In genomic region chr17:31561469-31562412, GRCh38 we compare ENCODE assay signal across 9 cellular contexts.
DNase-seq lines count a peak whose midpoint lies in the region; TF ChIP-seq lines count a peak whose summit lies in the region.
"Had no signal": no experiment of that assay in that cellular context is flagged by ENCODE, and none has a peak within 500 bp of the region (broad histone marks: within the 10 kb centered on the region; RNA-seq: fewer than 3 reads in every experiment).

No MANE protein-coding gene starts in this region.

- H4K91ac ChIP-seq in trophoblast cell (ENCODE audit: low read depth, low read length) = peak overlapping the region; percentile 18

- TF ChIP-seq POLR2A in esophagus squamous epithelium (IDR thresholded peaks at IDR 0.05) = no peak
- no peak for TF ChIP-seq POLR2A in spleen (IDR thresholded peaks at IDR 0.05)

- no peak overlapping the region for H2BK120ac ChIP-seq in trophoblast cell (ENCODE audit: insufficient read depth, low read length, poor library complexity)

- no peak overlapping the region for H2AK5ac ChIP-seq in trophoblast cell (ENCODE audit: low read length)

- H3K36me3 ChIP-seq in OCI-LY3 (replicated peaks; ENCODE audit: low read depth, low read length) (no peaks in the 10 kb centered on the region), esophagus squamous epithelium (peaks cover 0 to 5% (median 0%) of the 10 kb centered on the region in 3 donors), trophoblast cell (ENCODE audit: control insufficient read depth in 1 of 2, insufficient read depth in 2 of 2, low read length in 2 of 2) (peaks cover 0 to 1% of the 10 kb centered on the region in 2 experiments), spleen (no peaks in the 10 kb centered on the region)

- H3K27me3 ChIP-seq in OCI-LY3 (ENCODE audit: low read depth, low read length) (no peaks in the 10 kb centered on the region), esophagus squamous epithelium (no peaks in the 10 kb centered on the region), trophoblast cell (ENCODE audit: insufficient read depth, low read length) (peaks cover 7% of the 10 kb centered on the region), spleen (replicated peaks in 1 of 7) (peaks cover 0 to 13% (median 0%) of the 10 kb centered on the region in 7 donors)

- H2BK5ac ChIP-seq in trophoblast cell (ENCODE audit: low read depth, low read length, poor library complexity) = no peak overlapping the region

- H2AFZ ChIP-seq in OCI-LY3 (ENCODE audit: low read depth, low read length) (peak overlapping the region; percentile 28), trophoblast cell (ENCODE audit: insufficient read depth, low read length, poor library complexity) (no peak overlapping the region)

- H4K8ac ChIP-seq in trophoblast cell (ENCODE audit: low read depth, low read length) = no peak overlapping the region

- H4K20me1 ChIP-seq in OCI-LY3 (ENCODE audit: insufficient read depth, low read length) = no peaks in the 10 kb centered on the region

- intact Hi-C loops in esophagus squamous epithelium (cut with DNase I) = no loop called here
- intact Hi-C loops in spleen (cut with DNase I; ENCODE audit: low total_unique reads) = no loop called here

- H3K4me2 ChIP-seq in OCI-LY3 (ENCODE audit: low read length) (peak overlapping the region; percentile 62), trophoblast cell (ENCODE audit: low read length) (peak overlapping the region; percentile 47)

- H3K4me3 ChIP-seq in OCI-LY3 (ENCODE audit: low read length) (peak overlapping the region; percentile 20; the same call in 1 of the 2 replicates), esophagus squamous epithelium (peak overlapping the region in 3 of 4 donors; percentile 66 to 91 (median 67)), trophoblast cell (ENCODE audit: low read depth, low read length) (no peak overlapping the region), spleen (peak overlapping the region in 1 of 8 donors; percentile 5)

- H3K9ac ChIP-seq in OCI-LY3 (ENCODE audit: low read length) (peak overlapping the region; percentile 8; the same call in 1 of the 2 replicates), trophoblast cell (ENCODE audit: low read length) (no peak overlapping the region)

- TF ChIP-seq CTCF in OCI-LY3 (IDR thresholded peaks at IDR 0.05; ENCODE audit: low read depth, low read length) (no peak), esophagus squamous epithelium (IDR thresholded peaks at IDR 0.05) (no peak), spleen (IDR thresholded peaks at IDR 0.05 in 8 of 11, conservative IDR thresholded peaks at IDR 0.05 in 3 of 11) (no peak)

- DNase-seq in EL = peak; percentile 87
- no peak for DNase-seq in esophagus squamous epithelium (lab: John Stamatoyannopoulos, UW)
- DNase-seq in trophoblast cell = peak; percentile 94 to 95
- no peak for DNase-seq in AML-193 (lab: John Stamatoyannopoulos, UW)
- DNase-seq in spleen = no peak
- DNase-seq in occipital lobe (lab: John Stamatoyannopoulos, UW) = no peak
- no peak for DNase-seq in activated CD4-positive, alpha-beta T cell treated with anti-CD3 and anti-CD28 coated beads for 4 hours
- DNase-seq: NCI-H69 had no signal

- no peak overlapping the region for H3K4ac ChIP-seq in trophoblast cell (ENCODE audit: low read depth, low read length)

- no peaks in the 10 kb centered on the region for H3K9me3 ChIP-seq in OCI-LY3 (ENCODE audit: insufficient read depth, low read length)
- H3K9me3 ChIP-seq in esophagus squamous epithelium = no peaks in the 10 kb centered on the region
- H3K9me3 ChIP-seq in trophoblast cell (ENCODE audit: insufficient read depth, low read depth, low read length) = no peaks in the 10 kb centered on the region
- H3K9me3 ChIP-seq in spleen = no peaks in the 10 kb centered on the region

- H3K4me1 ChIP-seq in OCI-LY3 (ENCODE audit: low read length) (peaks cover 29% of the 10 kb centered on the region), esophagus squamous epithelium (peaks cover 46 to 80% (median 58%) of the 10 kb centered on the region in 3 donors), trophoblast cell (ENCODE audit: control insufficient read depth in 1 of 2, insufficient read depth in 2 of 2, low read length in 2 of 2) (peaks cover 29 to 51% of the 10 kb centered on the region in 2 experiments), spleen (peaks cover 5 to 68% (median 52%) of the 10 kb centered on the region in 6 donors)

- H3K18ac ChIP-seq in trophoblast cell (ENCODE audit: low read length) = peak overlapping the region; percentile 27

- no peak overlapping the region for H4K12ac ChIP-seq in trophoblast cell (ENCODE audit: low read depth, low read length)

- no peak overlapping the region for H3K27ac ChIP-seq in OCI-LY3 (ENCODE audit: low read length)
- peak overlapping the region; percentile 35 to 93 (median 92) for H3K27ac ChIP-seq in esophagus squamous epithelium
- H3K27ac ChIP-seq in trophoblast cell (ENCODE audit: low read depth, low read length) = peak overlapping the region; percentile 52
- peak overlapping the region in 4 of 8 donors; percentile 12 to 57 (median 38) for H3K27ac ChIP-seq in spleen

- H2BK12ac ChIP-seq in trophoblast cell (ENCODE audit: low read length) = no peak overlapping the region

- H3K79me2 ChIP-seq in OCI-LY3 (ENCODE audit: low read length) (no peaks in the 10 kb centered on the region), trophoblast cell (ENCODE audit: control insufficient read depth, insufficient read depth, low read length, poor library complexity) (peaks cover 13% of the 10 kb centered on the region)

- peaks cover 26% of the 10 kb centered on the region for H3K79me1 ChIP-seq in trophoblast cell (ENCODE audit: low read length)

- no peak overlapping the region for H3K14ac ChIP-seq in trophoblast cell (ENCODE audit: low read length)

- H3K23ac ChIP-seq in trophoblast cell (ENCODE audit: low read length) = no peak overlapping the region

- WGBS in esophagus squamous epithelium, 2 donors = 31 to 42% methylated on average over 9 to 10 of the region's 10 CpGs
- WGBS in trophoblast cell (ENCODE audit: extremely low coverage, insufficient coverage, insufficient read length) = no CpG with 5 or more reads among the region's 10 CpGs
- 51 to 58% (median 55%) methylated on average over 10 of the region's 10 CpGs for WGBS in spleen, 5 donors

Comparison
In these comparisons a context has a peak if more than half of its experiments do, and no peak if none do; other contexts are left out.
1. DNase-seq: peak in EL (single experiment) and trophoblast cell (2 of 2); none in esophagus squamous epithelium (single experiment), AML-193 (0 of 2), spleen (single experiment), occipital lobe (single experiment) and activated CD4-positive, alpha-beta T cell treated with anti-CD3 and anti-CD28 coated beads for 4 hours (0 of 2).